In the genomic region with DNA sequence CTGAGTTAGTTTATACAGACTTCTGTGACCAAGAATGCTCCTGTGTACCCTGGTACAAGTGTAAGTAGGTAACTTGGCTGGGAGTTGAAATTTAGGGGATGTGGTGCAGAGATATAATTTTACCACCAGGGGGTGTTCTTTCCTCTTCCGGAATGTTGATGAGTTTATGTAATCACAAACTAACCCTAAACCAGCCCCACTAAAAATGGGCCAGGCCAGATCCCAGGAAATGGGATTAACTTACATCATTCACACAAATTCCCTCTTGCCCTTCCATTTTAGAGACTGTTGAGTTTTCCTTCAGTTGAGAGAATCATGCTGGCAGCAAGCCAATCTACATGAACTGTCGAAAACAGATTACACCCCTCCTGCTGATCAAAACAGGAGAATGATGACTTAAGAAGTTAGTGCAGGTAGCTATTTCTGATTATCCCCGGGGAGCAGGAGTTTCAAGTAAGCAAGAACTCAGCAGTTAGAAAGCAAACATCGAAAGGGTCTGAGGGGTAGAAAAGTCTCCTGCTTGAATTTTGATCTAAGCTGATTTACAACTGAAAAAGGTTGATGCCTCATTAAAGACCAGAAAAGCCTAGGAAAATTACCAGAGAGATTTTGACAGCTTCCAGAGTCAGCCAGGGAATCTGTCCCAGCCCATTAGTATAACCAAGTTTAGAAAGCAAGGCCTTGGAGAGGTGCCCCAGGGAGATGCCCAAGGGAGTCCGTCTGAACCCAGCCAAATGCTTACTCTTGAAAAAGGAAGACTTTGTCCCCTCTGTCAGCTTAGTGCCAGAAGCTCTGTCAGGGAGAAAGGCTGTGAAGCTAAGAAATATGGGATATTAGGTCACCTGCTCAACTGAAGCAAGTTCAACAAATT, we compare ENCODE assay signal across 8 cellular contexts. TPM values are rescaled to one million over a fixed set of nuclear protein-coding genes. Genes with fewer than 3 reads are reported as not detected.
DNase-seq lines count a peak whose midpoint lies in the region; ATAC-seq and TF ChIP-seq lines count a peak whose summit lies in the region.

No MANE protein-coding gene starts in this region.

- H3K27me3 ChIP-seq in BLaER1 (no peaks in the 10 kb centered on the region), cardiac muscle cell (no peaks in the 10 kb centered on the region)

- H3K4me3 ChIP-seq in BLaER1 (no peak overlapping the region), cardiac muscle cell (no peak overlapping the region)

- H3K9me3 ChIP-seq in BLaER1, result no peaks in the 10 kb centered on the region
- no peaks in the 10 kb centered on the region for H3K9me3 ChIP-seq in cardiac muscle cell (ENCODE audit: low read depth)

- no peaks in the 10 kb centered on the region for H3K36me3 ChIP-seq in BLaER1
- no peaks in the 10 kb centered on the region for H3K36me3 ChIP-seq in cardiac muscle cell

- peaks cover 19% of the 10 kb centered on the region for H3K4me1 ChIP-seq in BLaER1
- H3K4me1 ChIP-seq in cardiac muscle cell (ENCODE audit: low read depth), result no peaks in the 10 kb centered on the region

- H3K4me2 ChIP-seq in BLaER1, result peak overlapping the region; percentile 16

- TF ChIP-seq CTCF in cardiac muscle cell (IDR thresholded peaks at IDR 0.05; ENCODE audit: low read depth, low read length), result peak; percentile 65

- H4K20me1 ChIP-seq in BLaER1, result no peaks in the 10 kb centered on the region

- H3K27ac ChIP-seq in BLaER1, result no peak overlapping the region
- no peak overlapping the region for H3K27ac ChIP-seq in cardiac muscle cell

- ATAC-seq in GM18867 (IDR thresholded peaks at IDR 0.05; ENCODE audit: unreplicated experiment), result peak; percentile 75

- no peak overlapping the region for H3K9ac ChIP-seq in BLaER1

- DNase-seq in KG1 (lab: John Stamatoyannopoulos, UW) (peak; percentile 65), RPMI8226 (peak; percentile 53), amniotic epithelial cell (ENCODE audit: low read depth) (peak; percentile 64), cardiac muscle cell (ENCODE audit: low read depth in 1 of 2, low spot score in 1 of 2) (peak; percentile 71 to 86), pons (ENCODE audit: low spot score) (peak; percentile 82), NK-92 (lab: John Stamatoyannopoulos, UW; ENCODE audit: unreplicated experiment) (no peak)

RNA-seq across cellular contexts. Expression of a gene that starts 32.3 kb away (rescaled TPM):
- total RNA-seq in cardiac muscle cell, result 22.4 and 24.0 TPM in 2 replicates
- 77.3 and 80.5 TPM in 2 replicates for polyA plus RNA-seq in cardiac muscle cell
